12 cellular contexts compared by ENCODE assay signal in the genomic region with DNA sequence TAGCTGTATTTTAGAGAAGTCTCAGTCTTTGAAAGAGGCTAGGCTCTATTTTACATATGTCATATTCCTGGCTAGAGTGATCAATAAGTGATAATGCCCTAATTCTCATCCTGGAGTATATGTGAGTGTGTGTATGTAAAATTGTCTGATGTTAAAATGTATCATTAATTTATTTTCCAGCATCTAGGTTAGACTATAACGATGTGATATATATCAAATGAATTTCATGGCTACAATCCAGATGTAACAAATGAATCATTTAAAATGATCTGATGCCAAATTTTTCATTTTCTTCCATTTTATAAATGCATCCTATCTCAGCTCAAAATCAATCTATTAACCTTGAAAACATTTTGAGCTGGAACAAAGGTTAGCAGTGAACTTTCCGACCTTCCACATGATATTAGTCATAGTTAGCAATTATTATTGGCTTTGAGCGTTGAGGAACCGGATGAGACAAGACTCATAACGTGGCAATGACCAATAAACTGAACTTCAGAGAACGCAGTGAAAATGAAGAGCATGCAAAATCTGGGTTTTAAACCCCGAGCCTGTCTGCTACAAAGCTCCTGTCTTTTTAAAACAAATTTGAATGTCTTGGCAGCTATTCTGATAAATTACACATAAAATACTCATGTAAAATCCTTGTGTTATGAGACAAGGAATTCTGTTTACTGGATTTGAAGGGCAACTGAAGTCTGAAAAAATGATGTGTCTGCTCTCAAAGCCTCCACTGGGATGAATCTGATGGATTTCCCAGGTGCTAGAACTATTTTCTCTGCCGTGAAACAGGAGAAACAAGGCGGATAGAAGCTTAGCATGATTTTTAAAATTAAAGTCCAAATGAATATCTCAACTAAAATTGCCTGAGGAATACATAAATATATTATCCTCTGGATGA.
A peak's percentile ranks its signal among the peaks of the same experiment; 100 is the strongest.
DNase-seq lines count a peak whose midpoint lies in the region; ATAC-seq and TF ChIP-seq lines count a peak whose summit lies in the region.
"Had no signal": no experiment of that assay in that cellular context is flagged by ENCODE, and none has a peak within 500 bp of the region (broad histone marks: within the 10 kb centered on the region; RNA-seq: fewer than 3 reads in every experiment).

No MANE protein-coding gene starts in this region.

- no peak overlapping the region for H3K4me2 ChIP-seq in GM23338

- H3K36me3 ChIP-seq in esophagus muscularis mucosa: no peaks in the 10 kb centered on the region
- no peaks in the 10 kb centered on the region; the same call in 1 of the 2 replicates for H3K36me3 ChIP-seq in GM23338 (ENCODE audit: insufficient read depth)

- CTCF ChIA-PET in RWPE1 (lab: Yijun Ruan, JAX): interaction anchor here (0.6 kb wide), 1 partner anchor 237 kb away, joined by 3 read pairs; no protein-coding TSS in a partner anchor

- no peak overlapping the region for H3K4me3 Mint-ChIP-seq in GM23338
- H3K4me3 Mint-ChIP-seq: neural crest cell had no signal

- no peak for TF ChIP-seq EP300 in esophagus muscularis mucosa (IDR thresholded peaks at IDR 0.05)

- no peaks in the 10 kb centered on the region for H3K9me2 ChIP-seq in GM23338 (ENCODE audit: insufficient read depth)

- H3K4me3 ChIP-seq in esophagus muscularis mucosa (no peak overlapping the region), retinal pigment epithelial cell (ENCODE audit: low read length) (no peak overlapping the region), GM23338 (no peak overlapping the region)
- H3K4me3 ChIP-seq: testis had no signal

- 38% methylated on average over 9 of the region's 9 CpGs for WGBS in esophagus muscularis mucosa

- TF ChIP-seq CTCF in RWPE1 (conservative IDR thresholded peaks at IDR 0.05; ENCODE audit: low read depth) (no peak), esophagus muscularis mucosa (IDR thresholded peaks at IDR 0.05) (no peak), retinal pigment epithelial cell (conservative IDR thresholded peaks at IDR 0.05; ENCODE audit: low read depth, low read length) (no peak), GM23338 (conservative IDR thresholded peaks at IDR 0.05; ENCODE audit: low read depth in 2 of 2) (no peak)

- no peaks in the 10 kb centered on the region for H3K4me1 Mint-ChIP-seq in GM23338

- POLR2A ChIA-PET in RWPE1 (lab: Yijun Ruan, JAX; ENCODE audit: low non-redundant PET): interaction anchor here (0.7 kb wide), 1 partner anchor 833 kb away, joined by 3 read pairs; no protein-coding TSS in a partner anchor

- H3K27me3 ChIP-seq in esophagus muscularis mucosa (no peaks in the 10 kb centered on the region), GM23338 (ENCODE audit: insufficient read depth) (no peaks in the 10 kb centered on the region)
- H3K27me3 ChIP-seq: testis had no signal

- H3K9me3 Mint-ChIP-seq in GM23338: peaks cover 8% of the 10 kb centered on the region; the same call in 2 of the 3 replicates
- H3K9me3 Mint-ChIP-seq: neural crest cell had no signal

- H3K9me3 ChIP-seq in esophagus muscularis mucosa: no peaks in the 10 kb centered on the region
- H3K9me3 ChIP-seq: testis had no signal

- H3F3A ChIP-seq in GM23338 (replicated peaks; ENCODE audit: low read depth): no peaks in the 10 kb centered on the region

- H3K79me2 ChIP-seq in GM23338 (replicated peaks; ENCODE audit: insufficient read depth): no peaks in the 10 kb centered on the region

- H3K27ac ChIP-seq in RWPE1 (peak overlapping the region; percentile 79), esophagus muscularis mucosa (replicated peaks in 1 of 4) (no peak overlapping the region), GM23338 (ENCODE audit: low read depth) (no peak overlapping the region)
- H3K27ac ChIP-seq: testis had no signal

- H3K36me3 Mint-ChIP-seq in GM23338 (ENCODE audit: low read depth): peaks cover 4% of the 10 kb centered on the region; the same call in 1 of the 3 replicates

- no peak for ATAC-seq in GM23338

- no peak overlapping the region for H3K27ac Mint-ChIP-seq in GM23338

- TF ChIP-seq POLR2A in esophagus muscularis mucosa (IDR thresholded peaks at IDR 0.05; ENCODE audit: low read depth): no peak

- H4K20me1 ChIP-seq in GM23338 (replicated peaks; ENCODE audit: insufficient read depth): no peaks in the 10 kb centered on the region

- intact Hi-C loops in esophagus muscularis mucosa (cut with DNase I): no loop called here

- no peak overlapping the region for H2AFZ ChIP-seq in GM23338

- no peaks in the 10 kb centered on the region for H3K27me3 Mint-ChIP-seq in GM23338 (ENCODE audit: insufficient read depth, low read depth, poor library complexity)

- peaks cover 0 to 18% (median 13%) of the 10 kb centered on the region in 4 donors for H3K4me1 ChIP-seq in esophagus muscularis mucosa
- H3K4me1 ChIP-seq in GM23338 (ENCODE audit: insufficient read depth): no peaks in the 10 kb centered on the region
- H3K4me1 ChIP-seq: testis had no signal

- peak; percentile 60 for DNase-seq in GM04504 (ENCODE audit: low read depth)
- DNase-seq in RWPE1 (ENCODE audit: low spot score): peak; percentile 75
- peak; percentile 68 for DNase-seq in esophagus muscularis mucosa (ENCODE audit: extremely low spot score)
- DNase-seq in retinal pigment epithelial cell (ENCODE audit: low read depth): peak; percentile 51
- DNase-seq in SHP77 (lab: John Stamatoyannopoulos, UW): no peak
- no peak for DNase-seq in AML-193 (lab: John Stamatoyannopoulos, UW)
- DNase-seq in NCI-H187 treated with DMSO at 0.1 percent for 48 hours (lab: John Stamatoyannopoulos, UW): no peak
- no peak for DNase-seq in GM23338 (ENCODE audit: low spot score)
- DNase-seq: NCI-H1436 treated with DMSO at 0.1 percent for 48 hours; stimulated activated CD4-positive, alpha-beta T cell treated with anti-CD3 and anti-CD28 coated beads, Interleukin-4, amount 100 ng/mL, for 4 hours; testis had no signal

TF ChIP-seq in GM23338, 12 proteins besides CTCF, POLR2A, EP300 and RAD21 (continues in another document):
- TF ChIP-seq EZH2phosphoT487 (IDR thresholded peaks at IDR 0.05; ENCODE audit: unreplicated experiment): no peak
- TF ChIP-seq, protein P1, sequence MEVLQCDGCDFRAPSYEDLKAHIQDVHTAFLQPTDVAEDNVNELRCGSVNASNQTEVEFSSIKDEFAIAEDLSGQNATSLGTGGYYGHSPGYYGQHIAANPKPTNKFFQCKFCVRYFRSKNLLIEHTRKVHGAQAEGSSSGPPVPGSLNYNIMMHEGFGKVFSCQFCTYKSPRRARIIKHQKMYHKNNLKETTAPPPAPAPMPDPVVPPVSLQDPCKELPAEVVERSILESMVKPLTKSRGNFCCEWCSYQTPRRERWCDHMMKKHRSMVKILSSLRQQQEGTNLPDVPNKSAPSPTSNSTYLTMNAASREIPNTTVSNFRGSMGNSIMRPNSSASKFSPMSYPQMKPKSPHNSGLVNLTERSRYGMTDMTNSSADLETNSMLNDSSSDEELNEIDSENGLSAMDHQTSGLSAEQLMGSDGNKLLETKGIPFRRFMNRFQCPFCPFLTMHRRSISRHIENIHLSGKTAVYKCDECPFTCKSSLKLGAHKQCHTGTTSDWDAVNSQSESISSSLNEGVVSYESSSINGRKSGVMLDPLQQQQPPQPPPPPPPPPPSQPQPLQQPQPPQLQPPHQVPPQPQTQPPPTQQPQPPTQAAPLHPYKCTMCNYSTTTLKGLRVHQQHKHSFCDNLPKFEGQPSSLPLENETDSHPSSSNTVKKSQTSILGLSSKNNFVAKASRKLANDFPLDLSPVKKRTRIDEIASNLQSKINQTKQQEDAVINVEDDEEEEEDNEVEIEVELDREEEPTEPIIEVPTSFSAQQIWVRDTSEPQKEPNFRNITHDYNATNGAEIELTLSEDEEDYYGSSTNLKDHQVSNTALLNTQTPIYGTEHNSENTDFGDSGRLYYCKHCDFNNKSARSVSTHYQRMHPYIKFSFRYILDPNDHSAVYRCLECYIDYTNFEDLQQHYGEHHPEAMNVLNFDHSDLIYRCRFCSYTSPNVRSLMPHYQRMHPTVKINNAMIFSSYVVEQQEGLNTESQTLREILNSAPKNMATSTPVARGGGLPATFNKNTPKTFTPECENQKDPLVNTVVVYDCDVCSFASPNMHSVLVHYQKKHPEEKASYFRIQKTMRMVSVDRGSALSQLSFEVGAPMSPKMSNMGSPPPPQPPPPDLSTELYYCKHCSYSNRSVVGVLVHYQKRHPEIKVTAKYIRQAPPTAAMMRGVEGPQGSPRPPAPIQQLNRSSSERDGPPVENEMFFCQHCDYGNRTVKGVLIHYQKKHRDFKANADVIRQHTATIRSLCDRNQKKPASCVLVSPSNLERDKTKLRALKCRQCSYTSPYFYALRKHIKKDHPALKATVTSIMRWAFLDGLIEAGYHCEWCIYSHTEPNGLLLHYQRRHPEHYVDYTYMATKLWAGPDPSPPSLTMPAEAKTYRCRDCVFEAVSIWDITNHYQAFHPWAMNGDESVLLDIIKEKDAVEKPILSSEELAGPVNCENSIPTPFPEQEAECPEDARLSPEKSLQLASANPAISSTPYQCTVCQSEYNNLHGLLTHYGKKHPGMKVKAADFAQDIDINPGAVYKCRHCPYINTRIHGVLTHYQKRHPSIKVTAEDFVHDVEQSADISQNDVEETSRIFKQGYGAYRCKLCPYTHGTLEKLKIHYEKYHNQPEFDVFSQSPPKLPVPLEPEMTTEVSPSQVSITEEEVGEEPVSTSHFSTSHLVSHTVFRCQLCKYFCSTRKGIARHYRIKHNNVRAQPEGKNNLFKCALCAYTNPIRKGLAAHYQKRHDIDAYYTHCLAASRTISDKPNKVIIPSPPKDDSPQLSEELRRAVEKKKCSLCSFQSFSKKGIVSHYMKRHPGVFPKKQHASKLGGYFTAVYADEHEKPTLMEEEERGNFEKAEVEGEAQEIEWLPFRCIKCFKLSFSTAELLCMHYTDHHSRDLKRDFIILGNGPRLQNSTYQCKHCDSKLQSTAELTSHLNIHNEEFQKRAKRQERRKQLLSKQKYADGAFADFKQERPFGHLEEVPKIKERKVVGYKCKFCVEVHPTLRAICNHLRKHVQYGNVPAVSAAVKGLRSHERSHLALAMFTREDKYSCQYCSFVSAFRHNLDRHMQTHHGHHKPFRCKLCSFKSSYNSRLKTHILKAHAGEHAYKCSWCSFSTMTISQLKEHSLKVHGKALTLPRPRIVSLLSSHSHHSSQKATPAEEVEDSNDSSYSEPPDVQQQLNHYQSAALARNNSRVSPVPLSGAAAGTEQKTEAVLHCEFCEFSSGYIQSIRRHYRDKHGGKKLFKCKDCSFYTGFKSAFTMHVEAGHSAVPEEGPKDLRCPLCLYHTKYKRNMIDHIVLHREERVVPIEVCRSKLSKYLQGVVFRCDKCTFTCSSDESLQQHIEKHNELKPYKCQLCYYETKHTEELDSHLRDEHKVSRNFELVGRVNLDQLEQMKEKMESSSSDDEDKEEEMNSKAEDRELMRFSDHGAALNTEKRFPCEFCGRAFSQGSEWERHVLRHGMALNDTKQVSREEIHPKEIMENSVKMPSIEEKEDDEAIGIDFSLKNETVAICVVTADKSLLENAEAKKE (CRISPR knock-in tag; IDR thresholded peaks at IDR 0.05): no peak

Comparison
In these comparisons a context has a peak if more than half of its experiments do, and no peak if none do; other contexts are left out.
1. DNase-seq: peak in GM04504 (single experiment), RWPE1 (single experiment), esophagus muscularis mucosa (single experiment) and retinal pigment epithelial cell (single experiment); none in SHP77 (0 of 2), AML-193 (0 of 2), NCI-H187 treated with DMSO at 0.1 percent for 48 hours (single experiment) and GM23338 (single experiment).